In the genomic region with DNA sequence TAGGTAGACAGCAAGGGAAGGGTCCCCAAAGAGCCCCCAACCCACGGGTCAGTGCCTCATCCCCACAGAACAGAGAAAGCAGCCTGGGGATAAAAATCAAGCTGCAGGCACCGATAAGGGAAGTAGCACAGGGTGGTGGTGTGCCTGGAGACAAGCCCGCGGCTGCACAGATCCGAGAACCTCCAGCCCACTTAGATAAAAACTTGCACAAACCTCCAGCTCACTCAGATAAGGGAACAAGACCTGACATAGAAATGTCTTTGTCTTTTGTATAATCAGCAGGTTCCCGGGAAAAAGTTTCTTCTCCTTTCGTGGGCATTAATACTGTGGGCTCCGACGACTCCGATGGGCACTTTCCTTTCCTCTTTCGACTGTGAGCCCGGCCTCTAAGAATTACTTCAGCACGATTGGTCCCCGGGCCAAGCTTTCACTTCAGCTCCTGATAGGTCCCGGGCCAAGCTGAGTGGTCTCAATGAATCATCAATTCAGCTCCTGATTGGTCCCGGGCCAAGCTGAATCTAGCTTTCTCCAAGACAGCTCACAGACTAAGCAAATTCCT, we compare ENCODE assay signal across 8 cellular contexts. TPM values are rescaled to one million over a fixed set of nuclear protein-coding genes. Genes with fewer than 3 reads are reported as not detected.
A peak's percentile ranks its signal among the peaks of the same experiment; 100 is the strongest.
DNase-seq lines count a peak whose midpoint lies in the region; ATAC-seq and TF ChIP-seq lines count a peak whose summit lies in the region.

No MANE protein-coding gene starts in this region.

- CTCF ChIA-PET in activated CD8-positive, alpha-beta T cell treated with anti-CD3 and anti-CD28 coated beads, Interleukin-2, amount 10 ng/mL, durations not matched to agents 7 days and 5 days (lab: Charles Lee), result interaction anchor here (0.8 to 2.9 kb wide), 3 partner anchors 67 to 202 kb away, joined by 3 to 34 read pairs (median 3); a partner anchor contains a TSS

- no peaks in the 10 kb centered on the region for H3K27me3 ChIP-seq in hepatocyte

- no peaks in the 10 kb centered on the region for H3K9me2 ChIP-seq in hepatocyte (replicated peaks; ENCODE audit: insufficient read depth)

- in situ Hi-C loops in GM13977 (cut with MboI; ENCODE audit: low pct_unique_long_range_greater_than_20kb, low sequenced_read_pairs, unreplicated experiment), result loop anchor here (10.0 kb wide), 1 partner anchor 205 kb away; a partner anchor contains a TSS

- TF ChIP-seq POLR2A in GM18505 (IDR thresholded peaks at IDR 0.05; ENCODE audit: borderline replicate concordance, extremely low read depth, insufficient read depth, insufficient read length), result no peak

- H3K36me3 Mint-ChIP-seq in activated CD8-positive, alpha-beta T cell treated with anti-CD3 and anti-CD28 coated beads, Interleukin-2, amount 10 ng/mL, durations not matched to agents 7 days and 5 days (ENCODE audit: low read depth), result peaks cover 17% of the 10 kb centered on the region

- peak overlapping the region; percentile 32 for H2AFZ ChIP-seq in hepatocyte

- H4K20me1 ChIP-seq in hepatocyte (ENCODE audit: insufficient read depth, poor library complexity, severe bottlenecking), result no peaks in the 10 kb centered on the region

- TF ChIP-seq CTCF in hepatocyte (IDR thresholded peaks at IDR 0.05; ENCODE audit: poor library complexity) (no peak), GM13977 (IDR thresholded peaks at IDR 0.05; ENCODE audit: extremely low read depth, insufficient read depth, missing control alignments) (no peak)

- H3K9me3 ChIP-seq in hepatocyte (ENCODE audit: low read depth), result no peaks in the 10 kb centered on the region

- peak; percentile 32 for DNase-seq in Ammon's horn (ENCODE audit: low spot score)
- DNase-seq in activated CD8-positive, alpha-beta T cell treated with anti-CD3 and anti-CD28 coated beads, Interleukin-2, amount 10 ng/mL, durations not matched to agents 7 days and 5 days, result peak; percentile 36
- peak; percentile 24 for DNase-seq in hepatocyte (ENCODE audit: low spot score)
- no peak for DNase-seq in COLO829 (ENCODE audit: low spot score)
- no peak for DNase-seq in cerebellar nuclear complex (lab: John Stamatoyannopoulos, UW)
- no peak for DNase-seq in GM13977 (ENCODE audit: low spot score)

- peaks cover 7% of the 10 kb centered on the region for H3K4me1 Mint-ChIP-seq in activated CD8-positive, alpha-beta T cell treated with anti-CD3 and anti-CD28 coated beads, Interleukin-2, amount 10 ng/mL, durations not matched to agents 7 days and 5 days (ENCODE audit: low read depth)

- H3K27ac ChIP-seq in hepatocyte, result no peak overlapping the region

- no peaks in the 10 kb centered on the region for H3K9me3 Mint-ChIP-seq in activated CD8-positive, alpha-beta T cell treated with anti-CD3 and anti-CD28 coated beads, Interleukin-2, amount 10 ng/mL, durations not matched to agents 7 days and 5 days (ENCODE audit: insufficient read depth)

- no peaks in the 10 kb centered on the region for H3K79me2 ChIP-seq in hepatocyte

- no peak overlapping the region for H3K4me3 ChIP-seq in hepatocyte

- 67% methylated on average over 16 of the region's 16 CpGs for WGBS in hepatocyte (ENCODE audit: low lambda C conversion rate, missing lambda C conversion rate)

- no peaks in the 10 kb centered on the region for H3K36me3 ChIP-seq in hepatocyte (replicated peaks; ENCODE audit: insufficient read depth, low read depth)

- no peaks in the 10 kb centered on the region for H3K27me3 Mint-ChIP-seq in activated CD8-positive, alpha-beta T cell treated with anti-CD3 and anti-CD28 coated beads, Interleukin-2, amount 10 ng/mL, durations not matched to agents 7 days and 5 days (ENCODE audit: low read depth)

- ATAC-seq in HG02759 (IDR thresholded peaks at IDR 0.05; ENCODE audit: unreplicated experiment), result peak; percentile 80
- ATAC-seq in activated CD8-positive, alpha-beta T cell treated with anti-CD3 and anti-CD28 coated beads, Interleukin-2, amount 10 ng/mL, durations not matched to agents 7 days and 5 days, result peak; percentile 72
- ATAC-seq in GM18505 (IDR thresholded peaks at IDR 0.05; ENCODE audit: unreplicated experiment), result no peak

- peak overlapping the region; percentile 48 for H3K4me2 ChIP-seq in hepatocyte

- no peaks in the 10 kb centered on the region for H3K4me1 ChIP-seq in hepatocyte (ENCODE audit: insufficient read depth)

- peak overlapping the region; percentile 49 for H3K27ac Mint-ChIP-seq in activated CD8-positive, alpha-beta T cell treated with anti-CD3 and anti-CD28 coated beads, Interleukin-2, amount 10 ng/mL, durations not matched to agents 7 days and 5 days

- POLR2A ChIA-PET in activated CD8-positive, alpha-beta T cell treated with anti-CD3 and anti-CD28 coated beads, Interleukin-2, amount 10 ng/mL, durations not matched to agents 7 days and 5 days (lab: Charles Lee), result interaction anchor here (1.9 kb wide), 1 partner anchor 83 kb away, joined by 8 read pairs; a partner anchor contains a TSS

- peak overlapping the region; percentile 61 for H3K4me3 Mint-ChIP-seq in activated CD8-positive, alpha-beta T cell treated with anti-CD3 and anti-CD28 coated beads, Interleukin-2, amount 10 ng/mL, durations not matched to agents 7 days and 5 days

RNA-seq across cellular contexts. Expression of a gene that starts 32.4 kb away (rescaled TPM):
- total RNA-seq in activated CD8-positive, alpha-beta T cell treated with anti-CD3 and anti-CD28 coated beads, Interleukin-2, amount 10 ng/mL, durations not matched to agents 7 days and 5 days, result 10 to 100 TPM; 29.3 to 32.3 TPM
- total RNA-seq in hepatocyte, result 601 and 649 TPM in 2 replicates
- polyA plus RNA-seq in hepatocyte, result 841 and 910 TPM in 2 replicates

RNA-seq across cellular contexts. Expression of a gene that starts 43.4 kb away (rescaled TPM):
- 10 to 100 TPM; 23.5 to 29.0 TPM for total RNA-seq in activated CD8-positive, alpha-beta T cell treated with anti-CD3 and anti-CD28 coated beads, Interleukin-2, amount 10 ng/mL, durations not matched to agents 7 days and 5 days
- total RNA-seq in hepatocyte, result 26.9 and 38.5 TPM in 2 replicates
- polyA plus RNA-seq in hepatocyte, result 35.9 and 47.6 TPM in 2 replicates

Comparison
In these comparisons a context has a peak if more than half of its experiments do, and no peak if none do; other contexts are left out.
1. DNase-seq: peak in Ammon's horn (single experiment), activated CD8-positive, alpha-beta T cell treated with anti-CD3 and anti-CD28 coated beads, Interleukin-2, amount 10 ng/mL, durations not matched to agents 7 days and 5 days (single experiment) and hepatocyte (single experiment); none in COLO829 (single experiment), cerebellar nuclear complex (0 of 2) and GM13977 (single experiment).
2. RNA of a gene that starts 32.4 kb away (total RNA-seq): 601 to 649 TPM in hepatocyte; 29.3 to 32.3 TPM in activated CD8-positive, alpha-beta T cell treated with anti-CD3 and anti-CD28 coated beads, Interleukin-2, amount 10 ng/mL, durations not matched to agents 7 days and 5 days; every median in the first group is over 10 times any median in the second.